ENCODE assay signal across 8 cellular contexts in genomic region chr1:112451301-112451700, GRCh38. TPM values are rescaled to one million over a fixed set of nuclear protein-coding genes. Genes with fewer than 3 reads are reported as not detected.
DNase-seq lines count a peak whose midpoint lies in the region; TF ChIP-seq lines count a peak whose summit lies in the region.
"Not testable (repeated sequence)": the region's sequence is repeated elsewhere in the genome, so short reads cannot be mapped to it uniquely, and the experiment has no call there.

No MANE protein-coding gene starts in this region.

- H3K9me3 ChIP-seq in fibroblast of lung (ENCODE audit: control insufficient read depth, insufficient read depth, low read depth, low read length); smooth muscle cell (replicated peaks; ENCODE audit: low read depth): not testable (repeated sequence)

- not testable (repeated sequence) for H3K4me3 Mint-ChIP-seq in HFFc6, brain

- H3K27me3 ChIP-seq in fibroblast of lung (ENCODE audit: control insufficient read depth, insufficient read depth, low read length); smooth muscle cell (ENCODE audit: low read depth): not testable (repeated sequence)

- H3F3A ChIP-seq in smooth muscle cell (ENCODE audit: low read depth) = not testable (repeated sequence)

- H3K4me1 ChIP-seq in fibroblast of lung (ENCODE audit: control insufficient read depth, extremely low read depth, insufficient read depth, low read length); smooth muscle cell (ENCODE audit: low read depth): not testable (repeated sequence)

- peaks cover 59% of the 10 kb centered on the region for H3K4me1 Mint-ChIP-seq in HFFc6 (ENCODE audit: low read depth)
- H3K4me1 Mint-ChIP-seq in brain = not testable (repeated sequence)

- not testable (repeated sequence) for H3K4me2 ChIP-seq in fibroblast of lung (ENCODE audit: extremely low read depth, insufficient read depth, low read length); smooth muscle cell

- DNase-seq in EH (ENCODE audit: low read depth) (peak; percentile 59), HFFc6 (peak; percentile 18), NCI-H82 (lab: John Stamatoyannopoulos, UW) (peak; percentile 38), fibroblast of lung (ENCODE audit: low read depth in 2 of 2) (peak; percentile 18 to 45), islet precursor cell (peak; percentile 64)
- not testable (repeated sequence) for DNase-seq in smooth muscle cell (lab: John Stamatoyannopoulos, UW; ENCODE audit: unreplicated experiment)

- TF ChIP-seq CTCF in HFFc6 (IDR thresholded peaks at IDR 0.05); VCaP (conservative IDR thresholded peaks at IDR 0.05); brain (conservative IDR thresholded peaks at IDR 0.05); fibroblast of lung (conservative IDR thresholded peaks at IDR 0.05 in 1 of 2, IDR thresholded peaks at IDR 0.05 in 1 of 2; ENCODE audit: low read depth in 1 of 2, low read length in 2 of 2); smooth muscle cell (IDR thresholded peaks at IDR 0.05; ENCODE audit: borderline replicate concordance, insufficient read depth, poor library complexity, severe bottlenecking): not testable (repeated sequence)

- H3K4me3 ChIP-seq in fibroblast of lung (replicated peaks in 1 of 4; ENCODE audit: control extremely low read depth in 1 of 4, insufficient read depth in 1 of 4, low read depth in 3 of 4, low read length in 4 of 4); smooth muscle cell: not testable (repeated sequence)

- H3K27me3 Mint-ChIP-seq in HFFc6 (ENCODE audit: insufficient read depth); brain: not testable (repeated sequence)

- not testable (repeated sequence) for H3K36me3 ChIP-seq in fibroblast of lung (ENCODE audit: control insufficient read depth, insufficient read depth, low read length); smooth muscle cell (ENCODE audit: low read depth)

- H3K9me3 Mint-ChIP-seq in HFFc6, brain: not testable (repeated sequence)

- peak overlapping the region; percentile 78 for H3K27ac ChIP-seq in VCaP
- H3K27ac ChIP-seq in fibroblast of lung (ENCODE audit: insufficient read depth, low read length) = not testable (repeated sequence)
- H3K27ac ChIP-seq in smooth muscle cell (ENCODE audit: low read depth) = peak overlapping the region; percentile 28

- H4K20me1 ChIP-seq in fibroblast of lung (ENCODE audit: control insufficient read depth, extremely low read depth, insufficient read depth, low read length) = not testable (repeated sequence)
- peaks cover 62% of the 10 kb centered on the region for H4K20me1 ChIP-seq in smooth muscle cell (ENCODE audit: low read depth)

- not testable (repeated sequence) for H3K9ac ChIP-seq in fibroblast of lung (ENCODE audit: insufficient read depth, low read length); smooth muscle cell (ENCODE audit: low read depth)

- not testable (repeated sequence) for H3K79me2 ChIP-seq in fibroblast of lung (ENCODE audit: control insufficient read depth, insufficient read depth, low read length)
- peaks cover 10% of the 10 kb centered on the region for H3K79me2 ChIP-seq in smooth muscle cell (ENCODE audit: low read depth)

- whole genome bisulfite sequencing in smooth muscle cell (ENCODE audit: low lambda C conversion rate) = 6% methylated on average over 3 of the region's 3 CpGs

- peak overlapping the region; percentile 31; the same call in 1 of the 2 replicates for H3K27ac Mint-ChIP-seq in HFFc6
- H3K27ac Mint-ChIP-seq in brain = peak overlapping the region in 3 of 5 experiments; percentile 8 to 49 (median 8)

- H3K36me3 Mint-ChIP-seq in HFFc6 (ENCODE audit: low read depth) (peaks cover 19% of the 10 kb centered on the region), brain (peaks cover 50% of the 10 kb centered on the region)

- H2AFZ ChIP-seq in fibroblast of lung (ENCODE audit: low read length); smooth muscle cell (ENCODE audit: low read depth): not testable (repeated sequence)

RNA-seq across cellular contexts. Expression of gene CTTNBP2NL, which starts 55.3 kb away (rescaled TPM):
- 10 to 100 TPM; 71.9 to 80.8 (median 76.5) TPM for total RNA-seq in HFFc6 (2021; fragmentation: NEBNext Ultra II Directional; extraction: Animal tissue kit (Norgen Biotek cat#: 25700))
- polyA plus RNA-seq in brain (ENCODE audit: insufficient read depth, low read depth, low replicate concordance) = 17.0 TPM
- 11.0 and 18.5 TPM in 2 replicates for total RNA-seq in fibroblast of lung
- polyA plus RNA-seq in fibroblast of lung = 23.4 and 26.8 TPM in 2 replicates
- polyA plus RNA-seq in fibroblast of lung (2012) = 16.3 and 21.7 TPM in 2 replicates
- 11.3 and 11.4 TPM in 2 replicates for polyA minus RNA-seq in fibroblast of lung (ENCODE audit: low replicate concordance)
- total RNA-seq in smooth muscle cell = 19.7 and 22.0 TPM in 2 replicates
- 10.4 and 24.5 TPM in 2 replicates for polyA plus RNA-seq in smooth muscle cell

RNA-seq across cellular contexts. Expression of gene WNT2B, which starts 57.5 kb away (rescaled TPM):
- 1 to 10 TPM; 1.9 to 3.8 (median 3.5) TPM for total RNA-seq in HFFc6 (2021; fragmentation: NEBNext Ultra II Directional; extraction: Animal tissue kit (Norgen Biotek cat#: 25700))
- polyA plus RNA-seq in brain (ENCODE audit: insufficient read depth, low read depth, low replicate concordance) = 0.68 TPM
- total RNA-seq in fibroblast of lung = 1.5 and 3.5 TPM in 2 replicates
- polyA plus RNA-seq in fibroblast of lung = 1.3 and 2.0 TPM in 2 replicates
- 1.7 and 1.9 TPM in 2 replicates for polyA plus RNA-seq in fibroblast of lung (2012)
- polyA minus RNA-seq in fibroblast of lung (ENCODE audit: low replicate concordance) = 2.5 and 2.8 TPM in 2 replicates
- total RNA-seq in smooth muscle cell = 1.8 and 3.5 TPM in 2 replicates
- 0.41 and 1.3 TPM in 2 replicates for polyA plus RNA-seq in smooth muscle cell
